ENCODE assay signal across 1 cellular context in genomic region chr6:162198925-162199324, GRCh38.
TF ChIP-seq lines count a peak whose summit lies in the region.

No MANE protein-coding gene starts in this region.

TF ChIP-seq in GM12878, 131 proteins besides CTCF, POLR2A, EP300 and RAD21 (continued from another document):
- TF ChIP-seq, protein P1, sequence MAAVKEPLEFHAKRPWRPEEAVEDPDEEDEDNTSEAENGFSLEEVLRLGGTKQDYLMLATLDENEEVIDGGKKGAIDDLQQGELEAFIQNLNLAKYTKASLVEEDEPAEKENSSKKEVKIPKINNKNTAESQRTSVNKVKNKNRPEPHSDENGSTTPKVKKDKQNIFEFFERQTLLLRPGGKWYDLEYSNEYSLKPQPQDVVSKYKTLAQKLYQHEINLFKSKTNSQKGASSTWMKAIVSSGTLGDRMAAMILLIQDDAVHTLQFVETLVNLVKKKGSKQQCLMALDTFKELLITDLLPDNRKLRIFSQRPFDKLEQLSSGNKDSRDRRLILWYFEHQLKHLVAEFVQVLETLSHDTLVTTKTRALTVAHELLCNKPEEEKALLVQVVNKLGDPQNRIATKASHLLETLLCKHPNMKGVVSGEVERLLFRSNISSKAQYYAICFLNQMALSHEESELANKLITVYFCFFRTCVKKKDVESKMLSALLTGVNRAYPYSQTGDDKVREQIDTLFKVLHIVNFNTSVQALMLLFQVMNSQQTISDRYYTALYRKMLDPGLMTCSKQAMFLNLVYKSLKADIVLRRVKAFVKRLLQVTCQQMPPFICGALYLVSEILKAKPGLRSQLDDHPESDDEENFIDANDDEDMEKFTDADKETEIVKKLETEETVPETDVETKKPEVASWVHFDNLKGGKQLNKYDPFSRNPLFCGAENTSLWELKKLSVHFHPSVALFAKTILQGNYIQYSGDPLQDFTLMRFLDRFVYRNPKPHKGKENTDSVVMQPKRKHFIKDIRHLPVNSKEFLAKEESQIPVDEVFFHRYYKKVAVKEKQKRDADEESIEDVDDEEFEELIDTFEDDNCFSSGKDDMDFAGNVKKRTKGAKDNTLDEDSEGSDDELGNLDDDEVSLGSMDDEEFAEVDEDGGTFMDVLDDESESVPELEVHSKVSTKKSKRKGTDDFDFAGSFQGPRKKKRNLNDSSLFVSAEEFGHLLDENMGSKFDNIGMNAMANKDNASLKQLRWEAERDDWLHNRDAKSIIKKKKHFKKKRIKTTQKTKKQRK (IDR thresholded peaks at IDR 0.05; ENCODE audit: low read depth, low read length), result no peak
- TF ChIP-seq, protein P2, sequence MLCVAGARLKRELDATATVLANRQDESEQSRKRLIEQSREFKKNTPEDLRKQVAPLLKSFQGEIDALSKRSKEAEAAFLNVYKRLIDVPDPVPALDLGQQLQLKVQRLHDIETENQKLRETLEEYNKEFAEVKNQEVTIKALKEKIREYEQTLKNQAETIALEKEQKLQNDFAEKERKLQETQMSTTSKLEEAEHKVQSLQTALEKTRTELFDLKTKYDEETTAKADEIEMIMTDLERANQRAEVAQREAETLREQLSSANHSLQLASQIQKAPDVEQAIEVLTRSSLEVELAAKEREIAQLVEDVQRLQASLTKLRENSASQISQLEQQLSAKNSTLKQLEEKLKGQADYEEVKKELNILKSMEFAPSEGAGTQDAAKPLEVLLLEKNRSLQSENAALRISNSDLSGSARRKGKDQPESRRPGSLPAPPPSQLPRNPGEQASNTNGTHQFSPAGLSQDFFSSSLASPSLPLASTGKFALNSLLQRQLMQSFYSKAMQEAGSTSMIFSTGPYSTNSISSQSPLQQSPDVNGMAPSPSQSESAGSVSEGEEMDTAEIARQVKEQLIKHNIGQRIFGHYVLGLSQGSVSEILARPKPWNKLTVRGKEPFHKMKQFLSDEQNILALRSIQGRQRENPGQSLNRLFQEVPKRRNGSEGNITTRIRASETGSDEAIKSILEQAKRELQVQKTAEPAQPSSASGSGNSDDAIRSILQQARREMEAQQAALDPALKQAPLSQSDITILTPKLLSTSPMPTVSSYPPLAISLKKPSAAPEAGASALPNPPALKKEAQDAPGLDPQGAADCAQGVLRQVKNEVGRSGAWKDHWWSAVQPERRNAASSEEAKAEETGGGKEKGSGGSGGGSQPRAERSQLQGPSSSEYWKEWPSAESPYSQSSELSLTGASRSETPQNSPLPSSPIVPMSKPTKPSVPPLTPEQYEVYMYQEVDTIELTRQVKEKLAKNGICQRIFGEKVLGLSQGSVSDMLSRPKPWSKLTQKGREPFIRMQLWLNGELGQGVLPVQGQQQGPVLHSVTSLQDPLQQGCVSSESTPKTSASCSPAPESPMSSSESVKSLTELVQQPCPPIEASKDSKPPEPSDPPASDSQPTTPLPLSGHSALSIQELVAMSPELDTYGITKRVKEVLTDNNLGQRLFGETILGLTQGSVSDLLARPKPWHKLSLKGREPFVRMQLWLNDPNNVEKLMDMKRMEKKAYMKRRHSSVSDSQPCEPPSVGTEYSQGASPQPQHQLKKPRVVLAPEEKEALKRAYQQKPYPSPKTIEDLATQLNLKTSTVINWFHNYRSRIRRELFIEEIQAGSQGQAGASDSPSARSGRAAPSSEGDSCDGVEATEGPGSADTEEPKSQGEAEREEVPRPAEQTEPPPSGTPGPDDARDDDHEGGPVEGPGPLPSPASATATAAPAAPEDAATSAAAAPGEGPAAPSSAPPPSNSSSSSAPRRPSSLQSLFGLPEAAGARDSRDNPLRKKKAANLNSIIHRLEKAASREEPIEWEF (IDR thresholded peaks at IDR 0.05; ENCODE audit: insufficient replicate concordance, low read depth, low read length), result no peak
- TF ChIP-seq, protein P3, sequence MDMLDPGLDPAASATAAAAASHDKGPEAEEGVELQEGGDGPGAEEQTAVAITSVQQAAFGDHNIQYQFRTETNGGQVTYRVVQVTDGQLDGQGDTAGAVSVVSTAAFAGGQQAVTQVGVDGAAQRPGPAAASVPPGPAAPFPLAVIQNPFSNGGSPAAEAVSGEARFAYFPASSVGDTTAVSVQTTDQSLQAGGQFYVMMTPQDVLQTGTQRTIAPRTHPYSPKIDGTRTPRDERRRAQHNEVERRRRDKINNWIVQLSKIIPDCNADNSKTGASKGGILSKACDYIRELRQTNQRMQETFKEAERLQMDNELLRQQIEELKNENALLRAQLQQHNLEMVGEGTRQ (IDR thresholded peaks at IDR 0.05; ENCODE audit: borderline replicate concordance, low read depth, low read length), result no peak
- no peak for TF ChIP-seq TBL1XR1 (IDR thresholded peaks at IDR 0.05; ENCODE audit: low read depth, low read length)
- no peak for TF ChIP-seq IKZF1 (conservative IDR thresholded peaks at IDR 0.05)
- TF ChIP-seq FOXK2 (IDR thresholded peaks at IDR 0.05), result no peak
- no peak for TF ChIP-seq EED (IDR thresholded peaks at IDR 0.05; ENCODE audit: low read depth)
- TF ChIP-seq BCL11A (IDR thresholded peaks at IDR 0.05; ENCODE audit: low read depth, low read length), result no peak
- no peak for TF ChIP-seq NRF1 (conservative IDR thresholded peaks at IDR 0.05; ENCODE audit: low read depth, low read length)
- TF ChIP-seq NR2F1 (conservative IDR thresholded peaks at IDR 0.05), result no peak
